ENCODE assay signal across 9 cellular contexts in genomic region chr4:3305610-3306371, GRCh38. TPM values are rescaled to one million over a fixed set of nuclear protein-coding genes. Genes with fewer than 3 reads are reported as not detected.
DNase-seq lines count a peak whose midpoint lies in the region; ATAC-seq, FAIRE-seq and TF ChIP-seq lines count a peak whose summit lies in the region.
"Had no signal": no experiment of that assay in that cellular context is flagged by ENCODE, and none has a peak within 500 bp of the region (broad histone marks: within the 10 kb centered on the region; RNA-seq: fewer than 3 reads in every experiment).

No MANE protein-coding gene starts in this region.

- peak overlapping the region in 2 of 3 experiments; percentile 49 to 57; a peak in 2 of 7 replicates for H3K27ac Mint-ChIP-seq in H9
- peak overlapping the region; percentile 75 for H3K27ac Mint-ChIP-seq in astrocyte (ENCODE audit: unreplicated experiment)

- H2AK5ac ChIP-seq in H9 (ENCODE audit: insufficient read length, low read length) = no peak overlapping the region

- peaks cover 37 to 63% of the 10 kb centered on the region in 2 experiments for H3K4me1 Mint-ChIP-seq in H9
- H3K4me1 Mint-ChIP-seq in astrocyte (ENCODE audit: low read depth, unreplicated experiment) = peaks cover 23% of the 10 kb centered on the region

- H3K79me1 ChIP-seq in H9 (ENCODE audit: insufficient read depth, low read depth, low read length, poor library complexity, severe bottlenecking) = no peaks in the 10 kb centered on the region

- H3K27ac ChIP-seq in H9 (ENCODE audit: insufficient read length, low read depth, low read length) (no peak overlapping the region), astrocyte (ENCODE audit: low read depth, low read length) (no peak overlapping the region), lung (ENCODE audit: low read depth in 1 of 2, low read length in 1 of 2) (peak overlapping the region in 1 of 2 donors; percentile 83)
- H3K27ac ChIP-seq: SK-N-MC had no signal

- H4K5ac ChIP-seq in H9 (ENCODE audit: insufficient read length, low read depth, low read length) = no peak overlapping the region

- intact Hi-C loops in mucosa of descending colon (cut with DNase I, micrococcal nuclease) = no loop called here

- H3K36me3 Mint-ChIP-seq in H9 (ENCODE audit: insufficient read depth in 1 of 3, low read depth in 3 of 3) (no peaks in the 10 kb centered on the region), astrocyte (ENCODE audit: low read depth, unreplicated experiment) (no peaks in the 10 kb centered on the region)

- no peak overlapping the region for H3K18ac ChIP-seq in H9 (ENCODE audit: insufficient read length, low read depth, low read length)

- no peak overlapping the region for H3K23ac ChIP-seq in H9 (ENCODE audit: insufficient read length, low read depth, low read length)

- H3K23me2 ChIP-seq in H9 (ENCODE audit: insufficient read length, low read depth, low read length, poor library complexity, severe bottlenecking) = no peaks in the 10 kb centered on the region

- no peak overlapping the region; the same call in 1 of the 2 replicates for H3K14ac ChIP-seq in H9 (ENCODE audit: insufficient read depth, low read length)

- H3K27me3 ChIP-seq in H9 (ENCODE audit: insufficient read depth, low read length) (no peaks in the 10 kb centered on the region), astrocyte (ENCODE audit: insufficient read depth, low read length) (no peaks in the 10 kb centered on the region), lung (ENCODE audit: control insufficient read depth, insufficient read depth) (no peaks in the 10 kb centered on the region)

- H3K4me3 Mint-ChIP-seq in H9 (no peak overlapping the region), astrocyte (ENCODE audit: unreplicated experiment) (no peak overlapping the region)

- FAIRE-seq in astrocyte (lab: Jason Lieb, UNC) = no peak

- H2BK15ac ChIP-seq in H9 (ENCODE audit: low read depth, low read length) = no peak overlapping the region

- no peak overlapping the region for H4K91ac ChIP-seq in H9 (ENCODE audit: insufficient read length, low read depth, low read length)

- H3K9ac ChIP-seq in H9 (ENCODE audit: extremely low read depth, insufficient read length, low read length) (no peak overlapping the region), astrocyte (ENCODE audit: low read length) (no peak overlapping the region)

- no peaks in the 10 kb centered on the region for H3K36me3 ChIP-seq in astrocyte (ENCODE audit: insufficient read depth, low read length)
- no peaks in the 10 kb centered on the region for H3K36me3 ChIP-seq in lung (ENCODE audit: control insufficient read depth in 2 of 2, insufficient read depth in 2 of 2, low read length in 2 of 2)
- no peaks in the 10 kb centered on the region for H3K36me3 ChIP-seq in mucosa of descending colon (ENCODE audit: low read depth)

- H2BK5ac ChIP-seq in H9 (ENCODE audit: insufficient read length, low read length) = no peak overlapping the region

- H4K8ac ChIP-seq in H9 (replicated peaks; ENCODE audit: insufficient read length, low read depth, low read length) = no peak overlapping the region

- no peak overlapping the region for H3K56ac ChIP-seq in H9 (ENCODE audit: insufficient read length, low read depth, low read length)

- H2BK120ac ChIP-seq in H9 (ENCODE audit: low read depth, low read length, poor library complexity, severe bottlenecking) = no peak overlapping the region

- H3K79me2 ChIP-seq in H9 (ENCODE audit: insufficient read depth, low read length) (no peaks in the 10 kb centered on the region), astrocyte (ENCODE audit: insufficient read depth, low read length) (peaks cover 75% of the 10 kb centered on the region)

- H2AFZ ChIP-seq in H9 (ENCODE audit: low read length) (no peak overlapping the region), astrocyte (ENCODE audit: low read depth, low read length) (no peak overlapping the region)

- WGBS in H9 (ENCODE audit: extremely low coverage, insufficient read length, low lambda C conversion rate) = no CpG with 5 or more reads among the region's 9 CpGs
- WGBS in lung, 2 donors = 61 to 63% methylated on average over 9 of the region's 9 CpGs

- H3K4ac ChIP-seq in H9 (ENCODE audit: low read depth, low read length) = no peak overlapping the region

- H3K4me1 ChIP-seq in H9 (ENCODE audit: insufficient read depth, low read length) (no peaks in the 10 kb centered on the region), astrocyte (ENCODE audit: insufficient read depth, low read length) (peaks cover 15% of the 10 kb centered on the region), lung (ENCODE audit: control insufficient read depth in 2 of 2, insufficient read depth in 2 of 2, low read length in 2 of 2) (peaks cover 6 to 41% of the 10 kb centered on the region in 2 donors), mucosa of descending colon (ENCODE audit: low read depth) (peaks cover 1% of the 10 kb centered on the region)

- TF ChIP-seq CTCF in H9 (conservative IDR thresholded peaks at IDR 0.05) = no peak
- TF ChIP-seq CTCF in astrocyte (IDR thresholded peaks at IDR 0.05; ENCODE audit: insufficient read depth, low read depth, low read length) = no peak
- no peak for TF ChIP-seq CTCF in lung (IDR thresholded peaks at IDR 0.05; ENCODE audit: control extremely low read depth, extremely low read depth)
- TF ChIP-seq CTCF in mucosa of descending colon (IDR thresholded peaks at IDR 0.05) = no peak

- H3K4me3 ChIP-seq in astrocyte (ENCODE audit: insufficient read depth, low read depth, low read length) (no peak overlapping the region), lung (no peak overlapping the region), mucosa of descending colon (no peak overlapping the region)

- no peak overlapping the region for H2BK12ac ChIP-seq in H9 (ENCODE audit: insufficient read length, low read depth, low read length)

- H2BK20ac ChIP-seq in H9 (ENCODE audit: low read depth, low read length, poor library complexity, severe bottlenecking) = no peak overlapping the region

- ATAC-seq in lung (ENCODE audit: insufficient read depth, low FRiP score) (peak; percentile 22), GM18517 (IDR thresholded peaks at IDR 0.05; ENCODE audit: unreplicated experiment) (no peak), mucosa of descending colon (no peak), HG02642 (IDR thresholded peaks at IDR 0.05; ENCODE audit: poor library complexity, unreplicated experiment) (no peak), HG02759 (IDR thresholded peaks at IDR 0.05; ENCODE audit: unreplicated experiment) (no peak)

- H3K9me3 ChIP-seq in H9 (ENCODE audit: control insufficient read depth, low read depth, low read length) = no peaks in the 10 kb centered on the region
- H3K9me3 ChIP-seq in astrocyte (ENCODE audit: insufficient read depth, low read depth, low read length) = no peaks in the 10 kb centered on the region
- no peaks in the 10 kb centered on the region for H3K9me3 ChIP-seq in lung (ENCODE audit: control insufficient read depth in 2 of 2, insufficient read depth in 1 of 2, low read length in 1 of 2)
- H3K9me3 ChIP-seq in mucosa of descending colon = no peaks in the 10 kb centered on the region

- H3K9me3 Mint-ChIP-seq in H9 (no peaks in the 10 kb centered on the region), astrocyte (ENCODE audit: unreplicated experiment) (no peaks in the 10 kb centered on the region)

- H3K4me2 ChIP-seq in H9 (ENCODE audit: insufficient read depth, insufficient read length, low read length) = no peak overlapping the region
- peak overlapping the region; percentile 65 for H3K4me2 ChIP-seq in astrocyte (ENCODE audit: low read length)

- H3T11ph ChIP-seq in H9 (ENCODE audit: low read length) = no peak overlapping the region

- H4K20me1 ChIP-seq in H9 (ENCODE audit: control insufficient read depth, insufficient read depth, insufficient read length) = no peaks in the 10 kb centered on the region
- H4K20me1 ChIP-seq in astrocyte (ENCODE audit: insufficient read depth, low read length) = peaks cover 94% of the 10 kb centered on the region

- no peaks in the 10 kb centered on the region; the same call in 1 of the 2 replicates for H3K27me3 Mint-ChIP-seq in H9 (ENCODE audit: low read depth)
- peaks cover 14% of the 10 kb centered on the region for H3K27me3 Mint-ChIP-seq in astrocyte (ENCODE audit: low read depth, unreplicated experiment)

- DNase-seq in AG08396 (ENCODE audit: low spot score) = peak; percentile 67
- no peak for DNase-seq in H9
- DNase-seq in astrocyte (ENCODE audit: low read depth) = peak; percentile 32
- DNase-seq in lung (ENCODE audit: low spot score) = no peak
- no peak for DNase-seq in mucosa of descending colon

RNA-seq across cellular contexts. Expression of gene RGS12, which starts 13.0 kb away (rescaled TPM):
- total RNA-seq in H9 (2021) (14.0 and 16.9 TPM in 2 replicates), astrocyte (18.0 and 21.9 TPM in 2 replicates), lung (10 to 100 TPM; 39.1 to 76.6 TPM), mucosa of descending colon (10 to 100 TPM; 16.4 to 28.9 (median 16.8) TPM)
- polyA plus RNA-seq in lung = 10 to 100 TPM; 15.4 to 50.8 TPM

RNA-seq across cellular contexts. Expression of gene MSANTD1, which starts 56.8 kb away (rescaled TPM):
- total RNA-seq in H9 (2021) (0.83 and 0.86 TPM in 2 replicates), astrocyte (1.4 and 1.6 TPM in 2 replicates), lung (1 to 10 TPM; 1.1 to 1.4 TPM), mucosa of descending colon (1 to 10 TPM in 1 of 3 donors, under 1 TPM in 2; 0.58 to 1.3 (median 0.69) TPM)
- under 1 TPM; 0.35 to 0.63 TPM for polyA plus RNA-seq in lung

Comparison
In these comparisons a context has a peak if more than half of its experiments do, and no peak if none do; other contexts are left out.
1. DNase-seq: peak in AG08396 (single experiment) and astrocyte (single experiment); none in H9 (single experiment), lung (single experiment) and mucosa of descending colon (0 of 3).